ENCODE assay signal across 34 cellular contexts in the genomic region with DNA sequence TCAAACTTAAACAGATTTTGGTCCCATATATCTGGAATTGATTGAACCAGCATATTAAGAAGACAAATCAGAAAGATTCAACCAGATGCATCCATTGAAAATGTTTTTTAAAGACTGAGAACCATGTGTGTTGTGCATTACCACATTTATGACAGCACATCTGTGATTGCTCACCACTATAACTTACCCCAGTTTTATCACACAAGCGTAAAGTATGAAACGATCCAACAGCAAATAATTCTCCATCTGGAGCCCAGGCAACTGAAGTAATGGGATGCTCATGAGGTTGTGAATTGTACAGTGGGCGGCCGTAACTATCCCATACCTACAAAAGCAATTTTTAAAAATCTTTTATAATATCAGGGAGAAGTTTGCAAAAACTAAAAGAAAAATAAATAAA.
"Had no signal": no experiment of that assay in that cellular context is flagged by ENCODE, and none has a peak within 500 bp of the region (broad histone marks: within the 10 kb centered on the region; RNA-seq: fewer than 3 reads in every experiment).

No MANE protein-coding gene starts in this region.

- H3K36me3 ChIP-seq: adrenal gland had no signal

- H3K4me1 Mint-ChIP-seq: activated B cell treated with CpG ODN at 0.5 μM for 24 hours; activated CD4-positive, alpha-beta memory T cell treated with anti-CD3 and anti-CD28 coated beads, Interleukin-2, amount 10 ng/mL, durations not matched to agents 7 days and 5 days; activated CD4-positive, alpha-beta T cell treated with anti-CD3 and anti-CD28 coated beads for 36 hours; activated CD4-positive, alpha-beta T cell treated with anti-CD3 and anti-CD28 coated beads, Interleukin-2, amount 10 ng/mL, durations not matched to agents 7 days and 5 days; activated CD8-positive, alpha-beta memory T cell treated with anti-CD3 and anti-CD28 coated beads, Interleukin-2, amount 10 ng/mL, durations not matched to agents 7 days and 5 days; activated naive CD8-positive, alpha-beta T cell treated with anti-CD3 and anti-CD28 coated beads for 36 hours; activated T-helper 17 cell treated with anti-CD3 and anti-CD28 coated beads, Interleukin-2, amount 50 U/mL, for 72 hours had no signal

- DNase-seq: activated B cell treated with CpG ODN at 0.5 μM for 24 hours; activated CD4-positive, alpha-beta memory T cell treated with anti-CD3 and anti-CD28 coated beads, Interleukin-2, amount 10 ng/mL, durations not matched to agents 7 days and 5 days; activated CD4-positive, alpha-beta T cell treated with anti-CD3 and anti-CD28 coated beads for 1 hour; activated CD4-positive, alpha-beta T cell treated with anti-CD3 and anti-CD28 coated beads for 36 hours; activated CD4-positive, alpha-beta T cell treated with anti-CD3 and anti-CD28 coated beads for 48 hours; activated CD4-positive, alpha-beta T cell treated with anti-CD3 and anti-CD28 coated beads, Interleukin-2, amount 10 ng/mL, durations not matched to agents 7 days and 5 days; activated CD4-positive, alpha-beta T cell treated with anti-CD3 and anti-CD28 coated beads, Interleukin-2, amount 50 U/mL, for 48 hours; activated CD8-positive, alpha-beta memory T cell treated with anti-CD3 and anti-CD28 coated beads for 24 hours; activated CD8-positive, alpha-beta memory T cell treated with anti-CD3 and anti-CD28 coated beads, Interleukin-2, amount 10 ng/mL, durations not matched to agents 7 days and 5 days; activated CD8-positive, alpha-beta memory T cell treated with anti-CD3 and anti-CD28 coated beads, Interleukin-2, amount 50 U/mL, for 48 hours; activated CD8-positive, alpha-beta T cell treated with anti-CD3 and anti-CD28 coated beads, Interleukin-2, amount 10 ng/mL, durations not matched to agents 7 days and 5 days; activated effector memory CD4-positive, alpha-beta T cell treated with anti-CD3 and anti-CD28 coated beads, Interleukin-2, amount 50 U/mL, for 16 hours; activated gamma-delta T cell treated with Interleukin-2 at 50 U/mL for 16 hours; activated naive CD4-positive, alpha-beta T cell; activated naive CD4-positive, alpha-beta T cell treated with anti-CD3 and anti-CD28 coated beads for 36 hours; activated naive CD4-positive, alpha-beta T cell treated with anti-CD3 and anti-CD28 coated beads, Interleukin-2, amount 50 U/mL, for 16 hours; activated naive CD8-positive, alpha-beta T cell treated with anti-CD3 and anti-CD28 coated beads for 36 hours; activated T-cell treated with anti-CD3 and anti-CD28 coated beads, Interleukin-2, amount 50 U/mL, for 24 hours; activated T-cell treated with anti-CD3 and anti-CD28 coated beads, Interleukin-2, amount 50 U/mL, for 48 hours; adrenal gland; amniotic stem cell; aorta; body of pancreas; brain microvascular endothelial cell; central memory CD4-positive, alpha-beta T cell; T-helper 1 cell; T-helper 2 cell; T-helper 9 cell had no signal

- H3K27me3 Mint-ChIP-seq: activated B cell treated with CpG ODN at 0.5 μM for 24 hours; activated CD4-positive, alpha-beta memory T cell treated with anti-CD3 and anti-CD28 coated beads, Interleukin-2, amount 10 ng/mL, durations not matched to agents 7 days and 5 days; activated CD4-positive, alpha-beta T cell treated with anti-CD3 and anti-CD28 coated beads for 36 hours; activated CD4-positive, alpha-beta T cell treated with anti-CD3 and anti-CD28 coated beads, Interleukin-2, amount 10 ng/mL, durations not matched to agents 7 days and 5 days; activated CD8-positive, alpha-beta memory T cell treated with anti-CD3 and anti-CD28 coated beads, Interleukin-2, amount 10 ng/mL, durations not matched to agents 7 days and 5 days; activated naive CD8-positive, alpha-beta T cell treated with anti-CD3 and anti-CD28 coated beads for 36 hours; activated T-cell treated with anti-CD3 and anti-CD28 coated beads, Interleukin-2, amount 50 U/mL, for 24 hours; activated T-helper 17 cell treated with anti-CD3 and anti-CD28 coated beads, Interleukin-2, amount 50 U/mL, for 72 hours had no signal

- H3K4me1 ChIP-seq: adrenal gland, body of pancreas, breast epithelium had no signal

- H3K27ac Mint-ChIP-seq: activated B cell treated with CpG ODN at 0.5 μM for 24 hours; activated CD4-positive, alpha-beta memory T cell treated with anti-CD3 and anti-CD28 coated beads, Interleukin-2, amount 10 ng/mL, durations not matched to agents 7 days and 5 days; activated CD4-positive, alpha-beta T cell treated with anti-CD3 and anti-CD28 coated beads for 36 hours; activated CD4-positive, alpha-beta T cell treated with anti-CD3 and anti-CD28 coated beads, Interleukin-2, amount 10 ng/mL, durations not matched to agents 7 days and 5 days; activated CD8-positive, alpha-beta memory T cell treated with anti-CD3 and anti-CD28 coated beads, Interleukin-2, amount 10 ng/mL, durations not matched to agents 7 days and 5 days; activated CD8-positive, alpha-beta T cell treated with anti-CD3 and anti-CD28 coated beads, Interleukin-2, amount 10 ng/mL, durations not matched to agents 7 days and 5 days; activated naive CD4-positive, alpha-beta T cell treated with anti-CD3 and anti-CD28 coated beads for 36 hours; activated naive CD4-positive, alpha-beta T cell treated with anti-CD3 and anti-CD28 coated beads, Interleukin-2, amount 50 U/mL, for 72 hours; activated naive CD8-positive, alpha-beta T cell treated with anti-CD3 and anti-CD28 coated beads for 36 hours; activated T-cell treated with anti-CD3 and anti-CD28 coated beads, Interleukin-2, amount 50 U/mL, for 24 hours; activated T-helper 17 cell treated with anti-CD3 and anti-CD28 coated beads, Interleukin-2, amount 50 U/mL, for 72 hours; T-helper 1 cell treated with Interleukin-12 subunit alpha and Interleukin-12 subunit beta and Interleukin-4 antibody, amounts not matched to agents 30 μg/mL and 1 μg/mL, for 36 hours; T-helper 2 cell treated with Interferon-gamma antibody and Interleukin-4, amounts not matched to agents 5 μg/mL and 100 μg/mL, for 36 hours had no signal

- ATAC-seq: activated CD4-positive, alpha-beta T cell treated with anti-CD3 and anti-CD28 coated beads for 36 hours; activated CD8-positive, alpha-beta memory T cell treated with anti-CD3 and anti-CD28 coated beads, Interleukin-2, amount 10 ng/mL, durations not matched to agents 7 days and 5 days; activated CD8-positive, alpha-beta T cell treated with anti-CD3 and anti-CD28 coated beads, Interleukin-2, amount 10 ng/mL, durations not matched to agents 7 days and 5 days; activated naive CD4-positive, alpha-beta T cell treated with anti-CD3 and anti-CD28 coated beads, Interleukin-2, amount 50 U/mL, for 72 hours; activated T-helper 17 cell treated with anti-CD3 and anti-CD28 coated beads, Interleukin-2, amount 50 U/mL, for 72 hours; body of pancreas had no signal

- H3K9me3 Mint-ChIP-seq: activated B cell treated with CpG ODN at 0.5 μM for 24 hours; activated CD4-positive, alpha-beta memory T cell treated with anti-CD3 and anti-CD28 coated beads, Interleukin-2, amount 10 ng/mL, durations not matched to agents 7 days and 5 days; activated CD4-positive, alpha-beta T cell treated with anti-CD3 and anti-CD28 coated beads, Interleukin-2, amount 10 ng/mL, durations not matched to agents 7 days and 5 days; activated naive CD4-positive, alpha-beta T cell treated with anti-CD3 and anti-CD28 coated beads for 36 hours; activated naive CD4-positive, alpha-beta T cell treated with anti-CD3 and anti-CD28 coated beads, Interleukin-2, amount 50 U/mL, for 72 hours; activated naive CD8-positive, alpha-beta T cell treated with anti-CD3 and anti-CD28 coated beads for 36 hours; activated T-cell treated with anti-CD3 and anti-CD28 coated beads, Interleukin-2, amount 50 U/mL, for 24 hours; activated T-helper 17 cell treated with anti-CD3 and anti-CD28 coated beads, Interleukin-2, amount 50 U/mL, for 72 hours; T-helper 1 cell treated with Interleukin-12 subunit alpha and Interleukin-12 subunit beta and Interleukin-4 antibody, amounts not matched to agents 30 μg/mL and 1 μg/mL, for 36 hours; T-helper 2 cell treated with Interferon-gamma antibody and Interleukin-4, amounts not matched to agents 5 μg/mL and 100 μg/mL, for 36 hours had no signal

- H3K4me3 Mint-ChIP-seq: activated B cell treated with CpG ODN at 0.5 μM for 24 hours; activated CD4-positive, alpha-beta memory T cell treated with anti-CD3 and anti-CD28 coated beads, Interleukin-2, amount 10 ng/mL, durations not matched to agents 7 days and 5 days; activated CD4-positive, alpha-beta T cell treated with anti-CD3 and anti-CD28 coated beads for 36 hours; activated CD4-positive, alpha-beta T cell treated with anti-CD3 and anti-CD28 coated beads, Interleukin-2, amount 10 ng/mL, durations not matched to agents 7 days and 5 days; activated CD8-positive, alpha-beta memory T cell treated with anti-CD3 and anti-CD28 coated beads, Interleukin-2, amount 10 ng/mL, durations not matched to agents 7 days and 5 days; activated CD8-positive, alpha-beta T cell treated with anti-CD3 and anti-CD28 coated beads, Interleukin-2, amount 10 ng/mL, durations not matched to agents 7 days and 5 days; activated naive CD4-positive, alpha-beta T cell treated with anti-CD3 and anti-CD28 coated beads for 36 hours; activated naive CD8-positive, alpha-beta T cell treated with anti-CD3 and anti-CD28 coated beads for 36 hours; activated T-cell treated with anti-CD3 and anti-CD28 coated beads, Interleukin-2, amount 50 U/mL, for 24 hours; activated T-helper 17 cell treated with anti-CD3 and anti-CD28 coated beads, Interleukin-2, amount 50 U/mL, for 72 hours; T-helper 1 cell treated with Interleukin-12 subunit alpha and Interleukin-12 subunit beta and Interleukin-4 antibody, amounts not matched to agents 30 μg/mL and 1 μg/mL, for 36 hours; T-helper 2 cell treated with Interferon-gamma antibody and Interleukin-4, amounts not matched to agents 5 μg/mL and 100 μg/mL, for 36 hours had no signal

- H3K4me3 ChIP-seq: adrenal gland, body of pancreas, breast epithelium had no signal

- H3K27me3 ChIP-seq: adrenal gland, body of pancreas, brain microvascular endothelial cell, breast epithelium had no signal

- H3K27ac ChIP-seq: adrenal gland, body of pancreas, brain microvascular endothelial cell, breast epithelium, VCaP had no signal

- H3K9me3 ChIP-seq: adrenal gland, body of pancreas, breast epithelium had no signal
